11 cellular contexts compared by ENCODE assay signal in the genomic region with DNA sequence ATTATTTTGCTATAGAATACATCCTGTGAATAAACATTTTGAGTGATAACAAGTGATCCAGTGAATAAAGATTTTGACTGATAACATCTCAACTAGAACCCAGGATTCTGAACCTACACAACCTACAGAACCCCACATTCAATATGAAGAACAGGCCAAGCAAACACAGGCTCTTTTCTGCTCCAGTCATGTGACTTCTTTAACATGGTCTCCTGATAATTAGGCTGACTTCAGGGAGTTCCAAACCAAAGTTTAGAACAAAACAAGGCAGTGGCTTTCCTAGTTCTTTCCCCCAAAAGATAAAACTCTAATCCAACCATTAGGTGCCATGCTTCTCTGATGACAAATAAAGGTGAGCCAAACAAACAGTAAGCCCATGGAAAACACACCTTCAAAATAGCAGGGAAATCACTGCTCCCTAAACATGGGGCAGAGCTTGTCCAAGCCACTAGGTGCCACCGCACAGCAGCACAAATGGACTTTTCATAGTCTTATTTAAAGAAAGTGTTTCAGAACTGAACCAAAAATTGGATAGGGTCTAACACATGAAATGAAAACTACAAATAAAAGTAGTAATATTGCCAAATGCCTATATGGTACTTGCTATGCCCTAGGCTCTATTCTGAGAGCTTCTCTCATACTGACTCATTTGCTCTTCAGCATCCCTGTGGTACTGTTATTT.
DNase-seq lines count a peak whose midpoint lies in the region; ATAC-seq, FAIRE-seq and TF ChIP-seq lines count a peak whose summit lies in the region.
"Had no signal": no experiment of that assay in that cellular context is flagged by ENCODE, and none has a peak within 500 bp of the region (broad histone marks: within the 10 kb centered on the region; RNA-seq: fewer than 3 reads in every experiment).

No MANE protein-coding gene starts in this region.

- H3K27ac ChIP-seq in endothelial cell of umbilical vein (ENCODE audit: insufficient read depth, low read depth, low read length) = no peak overlapping the region
- H3K27ac ChIP-seq: epithelial cell of prostate, sigmoid colon had no signal

- peak; percentile 62 to 65 for TF ChIP-seq CTCF in endothelial cell of umbilical vein (IDR thresholded peaks at IDR 0.05; ENCODE audit: extremely low read depth in 1 of 2, insufficient read depth in 1 of 2, low read depth in 1 of 2, low read length in 2 of 2)

- H3K9me3 ChIP-seq in endothelial cell of umbilical vein (replicated peaks; ENCODE audit: control insufficient read depth, insufficient read depth, low read length) = no peaks in the 10 kb centered on the region
- H3K9me3 ChIP-seq: sigmoid colon had no signal

- BruUV-seq in endothelial cell of umbilical vein (replicated peaks; lab: Mats Ljungman, UMichigan) = no TSS peak

- no peaks in the 10 kb centered on the region for H3K36me3 ChIP-seq in endothelial cell of umbilical vein (ENCODE audit: control insufficient read depth in 2 of 2, extremely low read depth in 1 of 2, insufficient read depth in 2 of 2, low read length in 2 of 2)
- H3K36me3 ChIP-seq: sigmoid colon had no signal

- no peak for TF ChIP-seq POLR2A in endothelial cell of umbilical vein (IDR thresholded peaks at IDR 0.05; ENCODE audit: low read depth, low read length)

- H3K9me1 ChIP-seq in endothelial cell of umbilical vein (replicated peaks; ENCODE audit: control insufficient read depth, extremely low read depth, insufficient read depth, low read length) = no peaks in the 10 kb centered on the region

- no peaks in the 10 kb centered on the region for H4K20me1 ChIP-seq in endothelial cell of umbilical vein (replicated peaks; ENCODE audit: control insufficient read depth, extremely low read depth, insufficient read depth, low read length)

- FAIRE-seq in endothelial cell of umbilical vein (lab: Jason Lieb, UNC) = peak; percentile 38

- CTCF ChIA-PET in endothelial cell of umbilical vein (lab: Charles Lee) = interaction anchor here (0.8 to 11.6 kb wide), 29 partner anchors 11 to 245 kb away, joined by 3 to 228 read pairs (median 6); partner anchors contain the start of genes EVA1A, GCFC2 and MRPL19

- H3K27me3 ChIP-seq in endothelial cell of umbilical vein (ENCODE audit: control insufficient read depth in 2 of 2, insufficient read depth in 2 of 2, low read length in 2 of 2) = peaks cover 3 to 19% of the 10 kb centered on the region in 2 experiments
- H3K27me3 ChIP-seq: sigmoid colon had no signal

- H3K79me2 ChIP-seq in endothelial cell of umbilical vein (ENCODE audit: control insufficient read depth, insufficient read depth, low read length) = no peaks in the 10 kb centered on the region

- ATAC-seq in HG03095 (IDR thresholded peaks at IDR 0.05; ENCODE audit: unreplicated experiment) (no peak), GM21381 (IDR thresholded peaks at IDR 0.05; ENCODE audit: unreplicated experiment) (no peak)

- DNase-seq in NCI-H1417 (lab: John Stamatoyannopoulos, UW) (peak in 2 of 3 experiments; percentile 44 to 73), NCI-H1417 treated with DMSO at 0.1 percent for 48 hours (lab: John Stamatoyannopoulos, UW) (no peak), NCI-H69 (lab: John Stamatoyannopoulos, UW) (peak; percentile 63), endothelial cell of umbilical vein (ENCODE audit: low read depth, low spot score) (peak; percentile 55), pulmonary artery endothelial cell (ENCODE audit: low read depth, low spot score) (peak; percentile 27)
- DNase-seq in activated CD8-positive, alpha-beta memory T cell treated with anti-CD3 and anti-CD28 coated beads, Interleukin-2, amount 50 U/mL, for 48 hours = no peak
- DNase-seq: activated CD4-positive, alpha-beta T cell treated with anti-CD3 and anti-CD28 coated beads, Interleukin-2, amount 10 ng/mL, durations not matched to agents 24 days and 14 days; sigmoid colon had no signal

- no peak overlapping the region for H2AFZ ChIP-seq in endothelial cell of umbilical vein (ENCODE audit: low read depth, low read length)

- POLR2A ChIA-PET in endothelial cell of umbilical vein (lab: Charles Lee) = no interaction called here

- no peak overlapping the region for H3K4me3 ChIP-seq in endothelial cell of umbilical vein (replicated peaks in 1 of 3; ENCODE audit: insufficient read depth in 1 of 3, low read depth in 1 of 3, low read length in 3 of 3)
- H3K4me3 ChIP-seq: sigmoid colon had no signal

- no peak overlapping the region for H3K9ac ChIP-seq in endothelial cell of umbilical vein (replicated peaks; ENCODE audit: extremely low read depth, insufficient read depth, low read length)

- H3K4me1 ChIP-seq in endothelial cell of umbilical vein (ENCODE audit: control insufficient read depth, extremely low read depth, insufficient read depth, low read length) = no peaks in the 10 kb centered on the region
- H3K4me1 ChIP-seq: sigmoid colon had no signal

- dilution Hi-C loops in endothelial cell of umbilical vein (cut with MboI; ENCODE audit: extremely low pct_ligation_motif_present, low sequenced_read_pairs) = loop anchor here (25.0 kb wide), 1 partner anchor 147 kb away; no protein-coding TSS in a partner anchor

- H3K4me2 ChIP-seq in endothelial cell of umbilical vein (ENCODE audit: insufficient read depth, low read length) = no peak overlapping the region

- intact Hi-C loops in endothelial cell of umbilical vein (cut with micrococcal nuclease) = loop anchor here (1.0 to 5.0 kb wide), 6 partner anchors 38 to 212 kb away; no protein-coding TSS in a partner anchor

TF ChIP-seq in endothelial cell of umbilical vein, 7 proteins besides CTCF, POLR2A, EP300 and RAD21:
- TF ChIP-seq JUN (IDR thresholded peaks at IDR 0.05; ENCODE audit: borderline replicate concordance, insufficient read depth, insufficient read length, low read depth) = no peak
- no peak for TF ChIP-seq MYC (IDR thresholded peaks at IDR 0.05; ENCODE audit: low read depth, low read length)
- TF ChIP-seq, protein P1, sequence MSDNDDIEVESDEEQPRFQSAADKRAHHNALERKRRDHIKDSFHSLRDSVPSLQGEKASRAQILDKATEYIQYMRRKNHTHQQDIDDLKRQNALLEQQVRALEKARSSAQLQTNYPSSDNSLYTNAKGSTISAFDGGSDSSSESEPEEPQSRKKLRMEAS (IDR thresholded peaks at IDR 0.05; ENCODE audit: insufficient read depth, insufficient read length) = no peak
- TF ChIP-seq POLR2AphosphoS5 (IDR thresholded peaks at IDR 0.05; ENCODE audit: insufficient read depth, low read depth, low read length) = no peak
- no peak for TF ChIP-seq GATA2 (IDR thresholded peaks at IDR 0.05; ENCODE audit: insufficient read depth, insufficient read length, low read depth, low read length)
- TF ChIP-seq FOS (IDR thresholded peaks at IDR 0.05; ENCODE audit: borderline replicate concordance, insufficient read depth, low read length) = no peak
- TF ChIP-seq EZH2 (IDR thresholded peaks at IDR 0.05; ENCODE audit: borderline replicate concordance, low read depth, low read length, severe bottlenecking) = no peak

Comparison
In these comparisons a context has a peak if more than half of its experiments do, and no peak if none do; other contexts are left out.
1. DNase-seq: peak in NCI-H1417 (2 of 3), NCI-H69 (single experiment), endothelial cell of umbilical vein (single experiment) and pulmonary artery endothelial cell (single experiment); none in NCI-H1417 treated with DMSO at 0.1 percent for 48 hours (single experiment) and activated CD8-positive, alpha-beta memory T cell treated with anti-CD3 and anti-CD28 coated beads, Interleukin-2, amount 50 U/mL, for 48 hours (single experiment).